ENCODE assay signal across 23 cellular contexts in genomic region chr1:14255711-14256110, GRCh38.
A peak's percentile ranks its signal among the peaks of the same experiment; 100 is the strongest.
DNase-seq lines count a peak whose midpoint lies in the region; ATAC-seq and TF ChIP-seq lines count a peak whose summit lies in the region.
"Had no signal": no experiment of that assay in that cellular context is flagged by ENCODE, and none has a peak within 500 bp of the region (broad histone marks: within the 10 kb centered on the region; RNA-seq: fewer than 3 reads in every experiment).

No MANE protein-coding gene starts in this region.

- H3K36me3 Mint-ChIP-seq in H9 (ENCODE audit: insufficient read depth in 1 of 3, low read depth in 3 of 3), result no peaks in the 10 kb centered on the region; a peak in 1 of 7 replicates
- H3K36me3 Mint-ChIP-seq: CD8-positive, alpha-beta memory T cell; IgD-negative memory B cell; memory B cell; natural killer cell had no signal

- no peak overlapping the region for H4K5ac ChIP-seq in H9 (ENCODE audit: insufficient read length, low read depth, low read length)

- 0 out of 7 replicates have a peak overlapping the region, but pooled peaks of 1 of the 3 experiments have one; percentile 10 for H3K27ac Mint-ChIP-seq in H9
- H3K27ac Mint-ChIP-seq: activated CD4-positive, alpha-beta memory T cell treated with anti-CD3 and anti-CD28 coated beads, Interleukin-2, amount 10 ng/mL, durations not matched to agents 7 days and 5 days; CD8-positive, alpha-beta memory T cell; IgD-negative memory B cell; memory B cell; natural killer cell had no signal

- no peak overlapping the region for H2BK15ac ChIP-seq in H9 (ENCODE audit: low read depth, low read length)
- no peak overlapping the region for H2BK15ac ChIP-seq in mesenchymal stem cell (ENCODE audit: low read depth, poor library complexity, severe bottlenecking)

- no peak overlapping the region for H4K91ac ChIP-seq in H9 (ENCODE audit: insufficient read length, low read depth, low read length)
- no peak overlapping the region for H4K91ac ChIP-seq in mesenchymal stem cell (ENCODE audit: low read length)

- no peaks in the 10 kb centered on the region for H3K27me3 ChIP-seq in H9 (ENCODE audit: insufficient read depth, low read length)
- H3K27me3 ChIP-seq in dorsolateral prefrontal cortex, result no peaks in the 10 kb centered on the region
- peaks cover 0 to 6% of the 10 kb centered on the region in 2 experiments for H3K27me3 ChIP-seq in mesenchymal stem cell (ENCODE audit: control insufficient read depth in 1 of 2, insufficient read depth in 1 of 2, low read length in 2 of 2)
- H3K27me3 ChIP-seq in aorta (ENCODE audit: control insufficient read depth in 1 of 2, insufficient read depth in 2 of 2, low read length in 1 of 2), result peaks cover 0 to 2% of the 10 kb centered on the region in 2 donors
- H3K27me3 ChIP-seq: brain microvascular endothelial cell had no signal

- H3K4me1 ChIP-seq in H9 (ENCODE audit: insufficient read depth, low read length) (peaks cover 2% of the 10 kb centered on the region; the same call in 1 of the 2 replicates), mesenchymal stem cell (ENCODE audit: control insufficient read depth, insufficient read depth, low read depth, low read length) (no peaks in the 10 kb centered on the region), aorta (ENCODE audit: control insufficient read depth in 1 of 2, insufficient read depth in 2 of 2, low read length in 2 of 2) (no peaks in the 10 kb centered on the region)
- H3K4me1 ChIP-seq: HAP-1, psoas muscle had no signal

- intact Hi-C loops in dorsolateral prefrontal cortex (cut with DNase I), result loop anchor here (5.0 to 10.0 kb wide), 6 partner anchors 141 to 667 kb away; partner anchors contain the start of gene KAZN (in 1 of the 2)
- intact Hi-C loops in aorta (cut with DNase I), result no loop called here

- DNase-seq in AG08395 (ENCODE audit: low spot score) (peak; percentile 43), H9 (no peak), dorsolateral prefrontal cortex (no peak), mesenchymal stem cell (no peak), coronary artery (ENCODE audit: low spot score) (no peak), H4 (ENCODE audit: low spot score) (no peak), aorta (no peak), NCI-H748 treated with DMSO at 0.1 percent for 48 hours (lab: John Stamatoyannopoulos, UW) (no peak)
- DNase-seq: activated CD4-positive, alpha-beta memory T cell treated with anti-CD3 and anti-CD28 coated beads, Interleukin-2, amount 10 ng/mL, durations not matched to agents 7 days and 5 days; activated naive CD4-positive, alpha-beta T cell treated with anti-CD3 and anti-CD28 coated beads, Interleukin-2, amount 50 U/mL, for 16 hours; activated T-cell treated with anti-CD3 and anti-CD28 coated beads, Interleukin-2, amount 50 U/mL, for 4 hours; brain microvascular endothelial cell; CD8-positive, alpha-beta memory T cell; DMS79; natural killer cell; NCI-H1092; NCI-H524; psoas muscle; SHP77 treated with DMSO at 0.1 percent for 48 hours had no signal

- no peaks in the 10 kb centered on the region for H4K20me1 ChIP-seq in H9 (ENCODE audit: control insufficient read depth, insufficient read depth, insufficient read length)

- H3K14ac ChIP-seq in H9 (ENCODE audit: insufficient read depth, low read length) (no peak overlapping the region), mesenchymal stem cell (ENCODE audit: low read length in 2 of 2) (no peak overlapping the region)

- no peaks in the 10 kb centered on the region for H3K9me3 ChIP-seq in H9 (ENCODE audit: control insufficient read depth, low read depth, low read length)
- no peaks in the 10 kb centered on the region for H3K9me3 ChIP-seq in mesenchymal stem cell (ENCODE audit: control insufficient read depth, low read length)
- peaks cover 3% of the 10 kb centered on the region for H3K9me3 ChIP-seq in aorta (ENCODE audit: control insufficient read depth, low read length)
- H3K9me3 ChIP-seq: HAP-1, psoas muscle had no signal

- H3K18ac ChIP-seq in H9 (ENCODE audit: insufficient read length, low read depth, low read length) (no peak overlapping the region), mesenchymal stem cell (ENCODE audit: low read depth in 1 of 2, low read length in 2 of 2) (no peak overlapping the region)

- H4K8ac ChIP-seq in H9 (replicated peaks; ENCODE audit: insufficient read length, low read depth, low read length) (no peak overlapping the region), mesenchymal stem cell (ENCODE audit: low read length) (no peak overlapping the region)

- no peaks in the 10 kb centered on the region; a peak in 1 of 5 replicates for H3K9me3 Mint-ChIP-seq in H9
- H3K9me3 Mint-ChIP-seq: activated T-cell treated with anti-CD3 and anti-CD28 coated beads, Interleukin-2, amount 50 U/mL, for 4 hours; natural killer cell had no signal

- H3K79me2 ChIP-seq in H9 (ENCODE audit: insufficient read depth, low read length), result no peaks in the 10 kb centered on the region

- H3K79me1 ChIP-seq in H9 (ENCODE audit: insufficient read depth, low read depth, low read length, poor library complexity, severe bottlenecking) (no peaks in the 10 kb centered on the region), mesenchymal stem cell (replicated peaks; ENCODE audit: low read length, poor library complexity, severe bottlenecking) (no peaks in the 10 kb centered on the region)

- H2BK12ac ChIP-seq in H9 (ENCODE audit: insufficient read length, low read depth, low read length), result no peak overlapping the region
- no peak overlapping the region for H2BK12ac ChIP-seq in mesenchymal stem cell (ENCODE audit: low read length in 2 of 2)

- H3K56ac ChIP-seq in H9 (ENCODE audit: insufficient read length, low read depth, low read length), result no peak overlapping the region

- peaks cover 9% of the 10 kb centered on the region in 2 experiments for H3K4me1 Mint-ChIP-seq in H9
- H3K4me1 Mint-ChIP-seq: activated CD4-positive, alpha-beta memory T cell treated with anti-CD3 and anti-CD28 coated beads, Interleukin-2, amount 10 ng/mL, durations not matched to agents 7 days and 5 days; CD8-positive, alpha-beta memory T cell; natural killer cell had no signal

- no peaks in the 10 kb centered on the region for H3K23me2 ChIP-seq in H9 (ENCODE audit: insufficient read length, low read depth, low read length, poor library complexity, severe bottlenecking)

- no peak overlapping the region for H3K4me3 Mint-ChIP-seq in H9
- H3K4me3 Mint-ChIP-seq: activated CD4-positive, alpha-beta memory T cell treated with anti-CD3 and anti-CD28 coated beads, Interleukin-2, amount 10 ng/mL, durations not matched to agents 7 days and 5 days; activated T-cell treated with anti-CD3 and anti-CD28 coated beads, Interleukin-2, amount 50 U/mL, for 4 hours; CD8-positive, alpha-beta memory T cell; memory B cell; natural killer cell had no signal

- no peak overlapping the region for H3K23ac ChIP-seq in H9 (ENCODE audit: insufficient read length, low read depth, low read length)
- no peak overlapping the region for H3K23ac ChIP-seq in mesenchymal stem cell (ENCODE audit: low read length in 2 of 2)

- H2AFZ ChIP-seq in H9 (ENCODE audit: low read length) (no peak overlapping the region), mesenchymal stem cell (ENCODE audit: low read depth, low read length) (no peak overlapping the region)

- no peak overlapping the region for H2BK20ac ChIP-seq in H9 (ENCODE audit: low read depth, low read length, poor library complexity, severe bottlenecking)

- H2BK5ac ChIP-seq in H9 (ENCODE audit: insufficient read length, low read length) (no peak overlapping the region), mesenchymal stem cell (ENCODE audit: low read depth, low read length, poor library complexity, severe bottlenecking) (no peak overlapping the region)

- no peak for TF ChIP-seq CTCF in H9 (conservative IDR thresholded peaks at IDR 0.05)
- TF ChIP-seq CTCF in dorsolateral prefrontal cortex (IDR thresholded peaks at IDR 0.05 in 54 of 56, conservative IDR thresholded peaks at IDR 0.05 in 2 of 56; ENCODE audit: low read depth in 1 of 56, partially characterized antibody in 56 of 56), result no peak
- TF ChIP-seq CTCF in coronary artery (IDR thresholded peaks at IDR 0.05), result no peak

- H3T11ph ChIP-seq in H9 (ENCODE audit: low read length), result no peak overlapping the region

- H3K27ac ChIP-seq in H9 (ENCODE audit: insufficient read length, low read depth, low read length) (no peak overlapping the region), dorsolateral prefrontal cortex (peak overlapping the region in 46 of 59 donors; percentile 0 to 77 (median 58)), mesenchymal stem cell (ENCODE audit: low read length, poor library complexity, severe bottlenecking) (no peak overlapping the region), coronary artery (peak overlapping the region in 1 of 2 donors; percentile 32), aorta (ENCODE audit: low read depth in 1 of 2, low read length in 2 of 2) (no peak overlapping the region)
- H3K27ac ChIP-seq: brain microvascular endothelial cell, psoas muscle, VCaP had no signal

- no CpG with 5 or more reads among the region's 2 CpGs for WGBS in H9 (ENCODE audit: extremely low coverage, insufficient read length, low lambda C conversion rate)
- 50% methylated on average over 1 of the region's 2 CpGs for WGBS in mesenchymal stem cell
- WGBS in aorta, 2 donors, result 68 to 84% methylated on average over 2 of the region's 2 CpGs

- H3K4me3 ChIP-seq in dorsolateral prefrontal cortex, result no peak overlapping the region
- H3K4me3 ChIP-seq in mesenchymal stem cell (ENCODE audit: insufficient read depth in 1 of 2, low read depth in 1 of 2, low read length in 2 of 2), result no peak overlapping the region
- H3K4me3 ChIP-seq in coronary artery, result no peak overlapping the region
- no peak overlapping the region for H3K4me3 ChIP-seq in aorta (ENCODE audit: low read length in 2 of 2)
- H3K4me3 ChIP-seq: HAP-1, psoas muscle had no signal

- H2BK120ac ChIP-seq in H9 (ENCODE audit: low read depth, low read length, poor library complexity, severe bottlenecking), result no peak overlapping the region
- H2BK120ac ChIP-seq in mesenchymal stem cell (ENCODE audit: low read depth, low read length), result no peak overlapping the region

- ATAC-seq in aorta (ENCODE audit: low FRiP score), result no peak
- ATAC-seq: activated T-cell treated with anti-CD3 and anti-CD28 coated beads, Interleukin-2, amount 50 U/mL, for 4 hours; natural killer cell; psoas muscle had no signal

- H3K27me3 Mint-ChIP-seq in H9 (ENCODE audit: low read depth), result peaks cover 4% of the 10 kb centered on the region; the same call in 1 of the 2 replicates
- H3K27me3 Mint-ChIP-seq: activated CD4-positive, alpha-beta memory T cell treated with anti-CD3 and anti-CD28 coated beads, Interleukin-2, amount 10 ng/mL, durations not matched to agents 7 days and 5 days had no signal

- H3K4ac ChIP-seq in H9 (ENCODE audit: low read depth, low read length) (no peak overlapping the region), mesenchymal stem cell (ENCODE audit: low read depth in 1 of 2, low read length in 2 of 2) (no peak overlapping the region)

- H3K9ac ChIP-seq in H9 (ENCODE audit: extremely low read depth, insufficient read length, low read length), result peak overlapping the region; percentile 17
- peak overlapping the region; percentile 72 for H3K9ac ChIP-seq in mesenchymal stem cell (ENCODE audit: low read length)

- no peak overlapping the region for H2AK5ac ChIP-seq in H9 (ENCODE audit: insufficient read length, low read length)
- no peak overlapping the region for H2AK5ac ChIP-seq in mesenchymal stem cell (ENCODE audit: low read length, severe bottlenecking)

- H3K36me3 ChIP-seq in mesenchymal stem cell (ENCODE audit: control insufficient read depth in 1 of 2, insufficient read depth in 2 of 2, low read depth in 1 of 2, low read length in 2 of 2) (no peaks in the 10 kb centered on the region), aorta (ENCODE audit: control insufficient read depth in 1 of 2, insufficient read depth in 2 of 2, low read length in 1 of 2) (no peaks in the 10 kb centered on the region)
- H3K36me3 ChIP-seq: brain microvascular endothelial cell, HAP-1 had no signal

- H3K4me2 ChIP-seq in H9 (ENCODE audit: insufficient read depth, insufficient read length, low read length) (no peak overlapping the region), mesenchymal stem cell (ENCODE audit: low read length, poor library complexity, severe bottlenecking) (no peak overlapping the region)

Comparison
In these comparisons a context has a peak if more than half of its experiments do, and no peak if none do; other contexts are left out.
1. H3K27ac ChIP-seq: peak in dorsolateral prefrontal cortex (46 of 59); none in H9 (single experiment), mesenchymal stem cell (single experiment) and aorta (0 of 2).
2. intact Hi-C loops: an anchor here in dorsolateral prefrontal cortex (5.0 to 10.0 kb wide); none called in aorta.